Comparison of ENCODE assay signal across 10 cellular contexts in genomic region chr6:111088668-111089003, GRCh38. TPM values are rescaled to one million over a fixed set of nuclear protein-coding genes. Genes with fewer than 3 reads are reported as not detected.
A peak's percentile ranks its signal among the peaks of the same experiment; 100 is the strongest.
DNase-seq lines count a peak whose midpoint lies in the region; ATAC-seq, FAIRE-seq and TF ChIP-seq lines count a peak whose summit lies in the region.
"Had no signal": no experiment of that assay in that cellular context is flagged by ENCODE, and none has a peak within 500 bp of the region (broad histone marks: within the 10 kb centered on the region; RNA-seq: fewer than 3 reads in every experiment).

No MANE protein-coding gene starts in this region.

- CTCF ChIA-PET in activated CD8-positive, alpha-beta T cell treated with anti-CD3 and anti-CD28 coated beads for 36 hours (lab: Charles Lee) = interaction anchor here (1.0 kb wide), 1 partner anchor 125 kb away, joined by 3 read pairs; no protein-coding TSS in a partner anchor

- POLR2A ChIA-PET in activated CD8-positive, alpha-beta T cell treated with anti-CD3 and anti-CD28 coated beads for 36 hours (lab: Charles Lee) = no interaction called here

- H3K27ac Mint-ChIP-seq in T-helper 1 cell treated with Interleukin-12 subunit alpha and Interleukin-12 subunit beta and Interleukin-4 antibody, amounts not matched to agents 30 μg/mL and 1 μg/mL, for 36 hours = peak overlapping the region; percentile 62
- H3K27ac Mint-ChIP-seq in activated CD8-positive, alpha-beta T cell treated with anti-CD3 and anti-CD28 coated beads for 36 hours = peak overlapping the region; percentile 79
- H3K27ac Mint-ChIP-seq in stimulated activated naive CD8-positive, alpha-beta T cell treated with anti-CD3 and anti-CD28 coated beads, Interleukin-15, amount 100 ng/mL, for 72 hours = peak overlapping the region; percentile 23 to 91

- no peaks in the 10 kb centered on the region for H3K9me3 Mint-ChIP-seq in T-helper 1 cell treated with Interleukin-12 subunit alpha and Interleukin-12 subunit beta and Interleukin-4 antibody, amounts not matched to agents 30 μg/mL and 1 μg/mL, for 36 hours
- H3K9me3 Mint-ChIP-seq in activated CD8-positive, alpha-beta T cell treated with anti-CD3 and anti-CD28 coated beads for 36 hours = no peaks in the 10 kb centered on the region
- H3K9me3 Mint-ChIP-seq in stimulated activated naive CD8-positive, alpha-beta T cell treated with anti-CD3 and anti-CD28 coated beads, Interleukin-15, amount 100 ng/mL, for 72 hours = no peaks in the 10 kb centered on the region

- no peak overlapping the region for H3K9ac ChIP-seq in keratinocyte (ENCODE audit: control insufficient read depth, extremely low read depth, insufficient read depth, low read length)

- H3K4me3 Mint-ChIP-seq in T-helper 1 cell treated with Interleukin-12 subunit alpha and Interleukin-12 subunit beta and Interleukin-4 antibody, amounts not matched to agents 30 μg/mL and 1 μg/mL, for 36 hours = peak overlapping the region; percentile 88
- peak overlapping the region; percentile 80 for H3K4me3 Mint-ChIP-seq in activated CD8-positive, alpha-beta T cell treated with anti-CD3 and anti-CD28 coated beads for 36 hours
- H3K4me3 Mint-ChIP-seq in stimulated activated naive CD8-positive, alpha-beta T cell treated with anti-CD3 and anti-CD28 coated beads, Interleukin-15, amount 100 ng/mL, for 72 hours = peak overlapping the region; percentile 89 to 98

- intact Hi-C loops in activated CD8-positive, alpha-beta T cell treated with anti-CD3 and anti-CD28 coated beads for 36 hours (cut with micrococcal nuclease) = no loop called here
- intact Hi-C loops in head of caudate nucleus (cut with DNase I) = no loop called here

- H3K27me3 ChIP-seq in keratinocyte (ENCODE audit: control insufficient read depth, extremely low read depth, insufficient read depth, low read length) = peaks cover 19% of the 10 kb centered on the region

- dilution Hi-C loops in keratinocyte (cut with MboI; ENCODE audit: extremely low pct_ligation_motif_present, low sequenced_read_pairs) = no loop called here

- no peaks in the 10 kb centered on the region for H3K36me3 Mint-ChIP-seq in T-helper 1 cell treated with Interleukin-12 subunit alpha and Interleukin-12 subunit beta and Interleukin-4 antibody, amounts not matched to agents 30 μg/mL and 1 μg/mL, for 36 hours (ENCODE audit: low read depth)
- H3K36me3 Mint-ChIP-seq in activated CD8-positive, alpha-beta T cell treated with anti-CD3 and anti-CD28 coated beads for 36 hours (ENCODE audit: low read depth) = no peaks in the 10 kb centered on the region

- H3K9me1 ChIP-seq in keratinocyte (ENCODE audit: control insufficient read depth, extremely low read depth, insufficient read depth, low read length) = no peaks in the 10 kb centered on the region

- no peak overlapping the region for H3K27ac ChIP-seq in keratinocyte (ENCODE audit: control insufficient read depth, insufficient read depth, low read length)
- H3K27ac ChIP-seq: SJSA1 had no signal

- H3K9me3 ChIP-seq in keratinocyte (ENCODE audit: control insufficient read depth, low read depth, low read length) = no peaks in the 10 kb centered on the region
- H3K9me3 ChIP-seq: SJSA1 had no signal

- H3K4me1 ChIP-seq in keratinocyte (ENCODE audit: control insufficient read depth, extremely low read depth, insufficient read depth, low read length) = peaks cover 5% of the 10 kb centered on the region

- H3K79me2 ChIP-seq in keratinocyte (ENCODE audit: control insufficient read depth, insufficient read depth, low read length) = no peaks in the 10 kb centered on the region

- no peak for FAIRE-seq in keratinocyte (lab: Jason Lieb, UNC)
- FAIRE-seq: colon had no signal

- TF ChIP-seq CTCF in activated CD8-positive, alpha-beta T cell treated with anti-CD3 and anti-CD28 coated beads for 36 hours (IDR thresholded peaks at IDR 0.05) = no peak
- no peak for TF ChIP-seq CTCF in keratinocyte (optimal IDR thresholded peaks at IDR 0.05 in 1 of 3, IDR thresholded peaks at IDR 0.05 in 1 of 3, conservative IDR thresholded peaks at IDR 0.05 in 1 of 3; ENCODE audit: extremely low read depth in 1 of 3, insufficient read depth in 2 of 3, low read length in 3 of 3)

- H3K4me2 ChIP-seq in keratinocyte (ENCODE audit: control insufficient read depth, extremely low read depth, insufficient read depth, low read depth, low read length) = peak overlapping the region; percentile 73

- H3K4me1 Mint-ChIP-seq in T-helper 1 cell treated with Interleukin-12 subunit alpha and Interleukin-12 subunit beta and Interleukin-4 antibody, amounts not matched to agents 30 μg/mL and 1 μg/mL, for 36 hours (ENCODE audit: low read depth) = peaks cover 19% of the 10 kb centered on the region
- peaks cover 33% of the 10 kb centered on the region for H3K4me1 Mint-ChIP-seq in activated CD8-positive, alpha-beta T cell treated with anti-CD3 and anti-CD28 coated beads for 36 hours (ENCODE audit: low read depth)
- H3K4me1 Mint-ChIP-seq in stimulated activated naive CD8-positive, alpha-beta T cell treated with anti-CD3 and anti-CD28 coated beads, Interleukin-15, amount 100 ng/mL, for 72 hours = peaks cover 41% of the 10 kb centered on the region

- DNase-seq in T-helper 1 cell = no peak
- DNase-seq in activated CD8-positive, alpha-beta T cell treated with anti-CD3 and anti-CD28 coated beads for 36 hours = peak; percentile 24
- DNase-seq in keratinocyte (ENCODE audit: low read depth, low spot score) = no peak
- no peak for DNase-seq in stimulated activated naive CD8-positive, alpha-beta T cell treated with anti-CD3 and anti-CD28 coated beads, Interleukin-15, amount 100 ng/mL, for 72 hours
- DNase-seq in head of caudate nucleus = no peak
- no peak for DNase-seq in HUDEP-2 (lab: John Stamatoyannopoulos, UW; ENCODE audit: unreplicated experiment in 76 of 76)
- no peak for DNase-seq in NCI-H446 (lab: John Stamatoyannopoulos, UW)

- no peaks in the 10 kb centered on the region for H3K36me3 ChIP-seq in keratinocyte (ENCODE audit: control insufficient read depth in 2 of 2, extremely low read depth in 1 of 2, insufficient read depth in 2 of 2, low read length in 2 of 2)
- H3K36me3 ChIP-seq: SJSA1 had no signal

- no peak overlapping the region for H2AFZ ChIP-seq in keratinocyte (ENCODE audit: control insufficient read depth, low read length)

- H4K20me1 ChIP-seq in keratinocyte (ENCODE audit: control insufficient read depth, extremely low read depth, insufficient read depth, low read length) = no peaks in the 10 kb centered on the region

- peak overlapping the region in 1 of 3 experiments; percentile 58 for H3K4me3 ChIP-seq in keratinocyte (ENCODE audit: control insufficient read depth in 2 of 3, extremely low read depth in 1 of 3, insufficient read depth in 2 of 3, low read depth in 1 of 3, low read length in 3 of 3)

- ATAC-seq in activated CD8-positive, alpha-beta T cell treated with anti-CD3 and anti-CD28 coated beads for 36 hours = no peak
- no peak for ATAC-seq in stimulated activated naive CD8-positive, alpha-beta T cell treated with anti-CD3 and anti-CD28 coated beads, Interleukin-15, amount 100 ng/mL, for 72 hours

- peaks cover 26% of the 10 kb centered on the region for H3K27me3 Mint-ChIP-seq in T-helper 1 cell treated with Interleukin-12 subunit alpha and Interleukin-12 subunit beta and Interleukin-4 antibody, amounts not matched to agents 30 μg/mL and 1 μg/mL, for 36 hours (ENCODE audit: low read depth)
- peaks cover 9% of the 10 kb centered on the region for H3K27me3 Mint-ChIP-seq in activated CD8-positive, alpha-beta T cell treated with anti-CD3 and anti-CD28 coated beads for 36 hours
- no peaks in the 10 kb centered on the region for H3K27me3 Mint-ChIP-seq in stimulated activated naive CD8-positive, alpha-beta T cell treated with anti-CD3 and anti-CD28 coated beads, Interleukin-15, amount 100 ng/mL, for 72 hours

RNA-seq across cellular contexts. Expression of gene SLC16A10, which starts 1.3 kb away (rescaled TPM):
- total RNA-seq in activated CD8-positive, alpha-beta T cell treated with anti-CD3 and anti-CD28 coated beads for 36 hours = 10 to 100 TPM; 11.5 to 12.2 TPM
- 0.10 TPM in 1 of 3 replicates, not detected in the others for polyA plus RNA-seq in keratinocyte
- polyA plus RNA-seq in keratinocyte (2011; ENCODE audit: low read depth) = not detected
- not detected in 2 replicates for polyA plus RNA-seq in keratinocyte (2011; cell fraction: cytosol; rRNA removed)
- not detected in 2 replicates for polyA plus RNA-seq in keratinocyte (2011; cell fraction: nucleus; rRNA removed)
- polyA plus RNA-seq in keratinocyte (2012; ENCODE audit: low replicate concordance) = not detected in 2 replicates
- not detected in 3 replicates for polyA minus RNA-seq in keratinocyte
- not detected for polyA minus RNA-seq in keratinocyte (2011; cell fraction: cytosol; rRNA and poly(A)+ RNA removed)
- polyA minus RNA-seq in keratinocyte (2011; cell fraction: nucleus; rRNA and poly(A)+ RNA removed) = not detected in 2 replicates
- total RNA-seq: SJSA1 had no signal
